In genomic region chr1:177558372-177558771, GRCh38 we compare ENCODE assay signal across 25 cellular contexts.
A peak's percentile ranks its signal among the peaks of the same experiment; 100 is the strongest.
DNase-seq lines count a peak whose midpoint lies in the region; ATAC-seq, FAIRE-seq and TF ChIP-seq lines count a peak whose summit lies in the region.
"Had no signal": no experiment of that assay in that cellular context is flagged by ENCODE, and none has a peak within 500 bp of the region (broad histone marks: within the 10 kb centered on the region; RNA-seq: fewer than 3 reads in every experiment).

No MANE protein-coding gene starts in this region.

- no peak for TF ChIP-seq RAD21 in HepG2 (CRISPR knock-in tag; IDR thresholded peaks at IDR 0.05)
- TF ChIP-seq RAD21 in K562 (CRISPR knock-in tag; conservative IDR thresholded peaks at IDR 0.05 in 1 of 2, IDR thresholded peaks at IDR 0.05 in 1 of 2) = no peak

- H4K20me1 ChIP-seq in HepG2 (ENCODE audit: insufficient read depth, low read length) = no peaks in the 10 kb centered on the region
- no peaks in the 10 kb centered on the region for H4K20me1 ChIP-seq in MM.1S (ENCODE audit: insufficient read depth, low read length)
- H4K20me1 ChIP-seq in K562 (replicated peaks; ENCODE audit: control insufficient read depth, insufficient read depth, low read length) = no peaks in the 10 kb centered on the region
- H4K20me1 ChIP-seq: BLaER1 treated with 17β-estradiol and CSF1 and Interleukin-3, amounts not matched to agents 10 nM and 100 nM had no signal

- POLR2A ChIA-PET in HepG2 (lab: Yijun Ruan, JAX) = no interaction called here
- POLR2A ChIA-PET in K562 (lab: Yijun Ruan, JAX) = no interaction called here

- TF ChIP-seq EP300 in HepG2 (IDR thresholded peaks at IDR 0.05; ENCODE audit: low read depth in 2 of 2, low read length in 2 of 2) = no peak
- TF ChIP-seq EP300 in HepG2 (CRISPR knock-in tag; IDR thresholded peaks at IDR 0.05; ENCODE audit: borderline replicate concordance) = no peak
- no peak for TF ChIP-seq EP300 in K562 (IDR thresholded peaks at IDR 0.05; ENCODE audit: low read length)

- no peak for TF ChIP-seq CTCF in HepG2 (CRISPR knock-in tag; IDR thresholded peaks at IDR 0.05)
- no peak for TF ChIP-seq CTCF in right lobe of liver (IDR thresholded peaks at IDR 0.05)
- TF ChIP-seq CTCF in MM.1S (IDR thresholded peaks at IDR 0.05; ENCODE audit: low read length) = no peak
- TF ChIP-seq CTCF in K562 (IDR thresholded peaks at IDR 0.05 in 2 of 3, conservative IDR thresholded peaks at IDR 0.05 in 1 of 3; ENCODE audit: insufficient read depth in 2 of 3, low read depth in 1 of 3, low read length in 3 of 3) = no peak

- DNase-seq in HepG2 (ENCODE audit: low spot score) (no peak), right lobe of liver (no peak), MM.1S (peak; percentile 92), K562 (ENCODE audit: extremely low read depth in 1 of 4, low spot score in 3 of 4) (no peak), DMS53 (lab: John Stamatoyannopoulos, UW) (no peak)
- DNase-seq in activated CD4-positive, alpha-beta T cell treated with anti-CD3 and anti-CD28 coated beads for 4 hours = no peak
- DNase-seq in effector memory CD8-positive, alpha-beta T cell = no peak
- DNase-seq: ACHN; AML-193; BE2C; CD4-positive, alpha-beta T cell; CD8-positive, alpha-beta memory T cell; DMS 273 treated with DMSO at 0.1 percent for 48 hours; DMS79 treated with DMSO at 0.1 percent for 48 hours; GF-D8; H9 had no signal

- H3K4me1 ChIP-seq in HepG2 (ENCODE audit: insufficient read depth, low read length) = no peaks in the 10 kb centered on the region
- no peaks in the 10 kb centered on the region for H3K4me1 ChIP-seq in right lobe of liver
- peaks cover 36% of the 10 kb centered on the region for H3K4me1 ChIP-seq in MM.1S (ENCODE audit: low read length)
- H3K4me1 ChIP-seq in K562 (replicated peaks in 1 of 2; ENCODE audit: control insufficient read depth in 2 of 2, insufficient read depth in 2 of 2, low read length in 2 of 2) = no peaks in the 10 kb centered on the region
- H3K4me1 ChIP-seq: BE2C had no signal

- ATAC-seq in HepG2 (no peak), right lobe of liver (no peak), HG03354 (IDR thresholded peaks at IDR 0.05; ENCODE audit: poor library complexity, severe bottlenecking, unreplicated experiment) (peak; percentile 52), K562 (no peak)
- ATAC-seq in effector memory CD8-positive, alpha-beta T cell (replicated peaks) = no peak
- ATAC-seq: GM23338, HCT116 had no signal

- TF ChIP-seq POLR2A in HepG2 (IDR thresholded peaks at IDR 0.05; ENCODE audit: insufficient read depth in 1 of 2, low read depth in 2 of 2, low read length in 2 of 2) = no peak
- no peak for TF ChIP-seq POLR2A in right lobe of liver (IDR thresholded peaks at IDR 0.05)
- TF ChIP-seq POLR2A in K562 (conservative IDR thresholded peaks at IDR 0.05) = no peak

- peaks cover 9% of the 10 kb centered on the region for H3F3A ChIP-seq in MM.1S (ENCODE audit: insufficient read depth, low read length)

- in situ Hi-C loops in HepG2 (cut with HindIII; ENCODE audit: extremely low pct_ligation_motif_present, low pct_unique_long_range_greater_than_20kb) = no loop called here
- in situ Hi-C loops in K562 (cut with MboI) = no loop called here

- H3K27ac Mint-ChIP-seq in effector memory CD8-positive, alpha-beta T cell = no peak overlapping the region
- H3K27ac Mint-ChIP-seq: CD14-positive monocyte; CD4-positive, alpha-beta T cell; CD8-positive, alpha-beta memory T cell; GM23338; H9 had no signal

- H2AFZ ChIP-seq in HepG2 (ENCODE audit: low read length) (no peak overlapping the region), MM.1S (ENCODE audit: low read length) (no peak overlapping the region), K562 (ENCODE audit: low read depth, low read length) (no peak overlapping the region)
- H2AFZ ChIP-seq: GM23338 had no signal

- no peaks in the 10 kb centered on the region for H3K36me3 ChIP-seq in HepG2 (replicated peaks in 1 of 2; ENCODE audit: control insufficient read depth in 1 of 2, insufficient read depth in 2 of 2, low read length in 2 of 2)
- no peaks in the 10 kb centered on the region for H3K36me3 ChIP-seq in right lobe of liver
- H3K36me3 ChIP-seq in MM.1S (replicated peaks; ENCODE audit: insufficient read depth, low read length) = no peaks in the 10 kb centered on the region
- H3K36me3 ChIP-seq in K562 (ENCODE audit: control insufficient read depth, insufficient read depth, low read length) = no peaks in the 10 kb centered on the region
- H3K36me3 ChIP-seq: BE2C; BLaER1 treated with 17β-estradiol and CSF1 and Interleukin-3, amounts not matched to agents 10 nM and 100 nM had no signal

- H3K79me2 ChIP-seq in HepG2 (ENCODE audit: insufficient read depth, low read length) = no peaks in the 10 kb centered on the region
- no peaks in the 10 kb centered on the region for H3K79me2 ChIP-seq in MM.1S (ENCODE audit: low read length)
- H3K79me2 ChIP-seq in K562 (ENCODE audit: control insufficient read depth, insufficient read depth, low read length) = no peaks in the 10 kb centered on the region

- H3K4me3 ChIP-seq in HepG2 (replicated peaks in 1 of 3; ENCODE audit: insufficient read depth in 1 of 3, low read depth in 2 of 3, low read length in 3 of 3) (no peak overlapping the region), right lobe of liver (no peak overlapping the region), MM.1S (ENCODE audit: low read length) (no peak overlapping the region), K562 (no peak overlapping the region)
- H3K4me3 ChIP-seq: BLaER1 treated with 17β-estradiol and CSF1 and Interleukin-3, amounts not matched to agents 10 nM and 100 nM; GM23338 had no signal

- WGBS in HepG2 (ENCODE audit: low lambda C conversion rate) = 84% methylated on average over 1 of the region's 1 CpG
- WGBS in right lobe of liver (ENCODE audit: insufficient coverage, low coverage, low lambda C conversion rate, missing lambda C conversion rate) = 78% methylated on average over 1 of the region's 1 CpG
- 0% methylated on average over 1 of the region's 1 CpG for WGBS in K562 (ENCODE audit: insufficient coverage, low coverage, missing lambda C conversion rate)

- H3K27me3 ChIP-seq in HepG2 (ENCODE audit: control insufficient read depth in 1 of 2, insufficient read depth in 2 of 2, low read length in 2 of 2) (no peaks in the 10 kb centered on the region), right lobe of liver (no peaks in the 10 kb centered on the region), MM.1S (replicated peaks; ENCODE audit: insufficient read depth, low read length) (peaks cover 59% of the 10 kb centered on the region), K562 (ENCODE audit: control insufficient read depth in 2 of 2, insufficient read depth in 2 of 2, low read length in 2 of 2) (no peaks in the 10 kb centered on the region)
- H3K27me3 ChIP-seq: BE2C; BLaER1 treated with 17β-estradiol and CSF1 and Interleukin-3, amounts not matched to agents 10 nM and 100 nM had no signal

- no peak overlapping the region for H3K27ac ChIP-seq in HepG2 (ENCODE audit: extremely low read length, insufficient read depth, low read length)
- H3K27ac ChIP-seq in right lobe of liver = no peak overlapping the region
- H3K27ac ChIP-seq in MM.1S (ENCODE audit: low read length) = peak overlapping the region; percentile 2; the same call in 1 of the 2 replicates
- no peak overlapping the region for H3K27ac ChIP-seq in K562 (ENCODE audit: extremely low read depth, low read depth, low read length)
- H3K27ac ChIP-seq: 22Rv1; BLaER1 treated with 17β-estradiol and CSF1 and Interleukin-3, amounts not matched to agents 10 nM and 100 nM had no signal

- H3K36me3 Mint-ChIP-seq in effector memory CD8-positive, alpha-beta T cell (ENCODE audit: insufficient read depth) = no peaks in the 10 kb centered on the region
- H3K36me3 Mint-ChIP-seq: CD14-positive monocyte; CD8-positive, alpha-beta memory T cell had no signal

- BruUV-seq in HepG2 (replicated peaks; lab: Mats Ljungman, UMichigan) = no TSS peak
- no TSS peak for BruUV-seq in K562 (replicated peaks; lab: Mats Ljungman, UMichigan)

- H3K4me2 ChIP-seq in HepG2 (ENCODE audit: low read depth, low read length) (no peak overlapping the region), MM.1S (ENCODE audit: low read depth, low read length) (peak overlapping the region; percentile 15), K562 (ENCODE audit: insufficient read depth, low read length) (no peak overlapping the region)
- H3K4me2 ChIP-seq: GM23338 had no signal

- CTCF ChIA-PET in HepG2 (lab: Yijun Ruan, JAX; ENCODE audit: low intra/inter-chr PET ratio, low total read pairs) (no interaction called here), K562 (lab: Yijun Ruan, JAX; ENCODE audit: low intra/inter-chr PET ratio) (no interaction called here)

- H3K9me3 ChIP-seq in HepG2 (ENCODE audit: low read length) = no peaks in the 10 kb centered on the region
- peaks cover 0 to 5% (median 0%) of the 10 kb centered on the region in 4 donors for H3K9me3 ChIP-seq in right lobe of liver
- 0 out of 2 replicates have a peak, but pooled peaks cover 3% of the 10 kb centered on the region for H3K9me3 ChIP-seq in MM.1S (replicated peaks; ENCODE audit: insufficient read depth, low read length)
- H3K9me3 ChIP-seq in K562 (replicated peaks; ENCODE audit: control insufficient read depth, insufficient read depth, low read depth, low read length) = peaks cover 2% of the 10 kb centered on the region; the same call in 1 of the 2 replicates
- H3K9me3 ChIP-seq: BE2C had no signal

- no peaks in the 10 kb centered on the region for H3K9me2 ChIP-seq in MM.1S (replicated peaks; ENCODE audit: insufficient read depth, low read length)

- H3K9me1 ChIP-seq in K562 (ENCODE audit: control insufficient read depth, insufficient read depth, low read length) = no peaks in the 10 kb centered on the region

- H3K9me3 Mint-ChIP-seq in effector memory CD8-positive, alpha-beta T cell = peaks cover 5 to 53% of the 10 kb centered on the region in 2 donors

- H3K4me1 Mint-ChIP-seq in effector memory CD8-positive, alpha-beta T cell (ENCODE audit: low read depth in 2 of 2) = no peaks in the 10 kb centered on the region
- H3K4me1 Mint-ChIP-seq: CD14-positive monocyte; CD8-positive, alpha-beta memory T cell; GM23338; H9 had no signal

- H3K27me3 Mint-ChIP-seq in effector memory CD8-positive, alpha-beta T cell = no peaks in the 10 kb centered on the region
- H3K27me3 Mint-ChIP-seq: CD4-positive, alpha-beta T cell; CD8-positive, alpha-beta memory T cell had no signal

- H3K4me3 Mint-ChIP-seq in effector memory CD8-positive, alpha-beta T cell = no peak overlapping the region
- H3K4me3 Mint-ChIP-seq: CD14-positive monocyte; CD4-positive, alpha-beta T cell; CD8-positive, alpha-beta memory T cell; GM23338; H9 had no signal

- H3K9ac ChIP-seq in HepG2 (ENCODE audit: insufficient read depth, low read depth, low read length) (no peak overlapping the region), MM.1S (ENCODE audit: low read length) (no peak overlapping the region), K562 (ENCODE audit: insufficient read depth in 1 of 2, low read depth in 2 of 2, low read length in 2 of 2) (no peak overlapping the region)
- H3K9ac ChIP-seq: BLaER1 treated with 17β-estradiol and CSF1 and Interleukin-3, amounts not matched to agents 10 nM and 100 nM had no signal

- FAIRE-seq in HepG2 (lab: Jason Lieb, UNC) (no peak), K562 (lab: Jason Lieb, UNC) (no peak)
- FAIRE-seq: A204.1, GM12891, GM18507 had no signal

- intact Hi-C loops in HepG2 (cut with micrococcal nuclease; ENCODE audit: unreplicated experiment) (no loop called here), right lobe of liver (cut with DNase I) (no loop called here), K562 (cut with micrococcal nuclease) (no loop called here)

Comparison
In these comparisons a context has a peak if more than half of its experiments do, and no peak if none do; other contexts are left out.
1. Of the 241 proteins assayed by ChIP-seq in both HepG2 and K562: peak only in HepG2: MAFK; only in K562: none; in both: MAFF; in neither: 239.